ENCODE assay signal across 8 cellular contexts in the genomic region with DNA sequence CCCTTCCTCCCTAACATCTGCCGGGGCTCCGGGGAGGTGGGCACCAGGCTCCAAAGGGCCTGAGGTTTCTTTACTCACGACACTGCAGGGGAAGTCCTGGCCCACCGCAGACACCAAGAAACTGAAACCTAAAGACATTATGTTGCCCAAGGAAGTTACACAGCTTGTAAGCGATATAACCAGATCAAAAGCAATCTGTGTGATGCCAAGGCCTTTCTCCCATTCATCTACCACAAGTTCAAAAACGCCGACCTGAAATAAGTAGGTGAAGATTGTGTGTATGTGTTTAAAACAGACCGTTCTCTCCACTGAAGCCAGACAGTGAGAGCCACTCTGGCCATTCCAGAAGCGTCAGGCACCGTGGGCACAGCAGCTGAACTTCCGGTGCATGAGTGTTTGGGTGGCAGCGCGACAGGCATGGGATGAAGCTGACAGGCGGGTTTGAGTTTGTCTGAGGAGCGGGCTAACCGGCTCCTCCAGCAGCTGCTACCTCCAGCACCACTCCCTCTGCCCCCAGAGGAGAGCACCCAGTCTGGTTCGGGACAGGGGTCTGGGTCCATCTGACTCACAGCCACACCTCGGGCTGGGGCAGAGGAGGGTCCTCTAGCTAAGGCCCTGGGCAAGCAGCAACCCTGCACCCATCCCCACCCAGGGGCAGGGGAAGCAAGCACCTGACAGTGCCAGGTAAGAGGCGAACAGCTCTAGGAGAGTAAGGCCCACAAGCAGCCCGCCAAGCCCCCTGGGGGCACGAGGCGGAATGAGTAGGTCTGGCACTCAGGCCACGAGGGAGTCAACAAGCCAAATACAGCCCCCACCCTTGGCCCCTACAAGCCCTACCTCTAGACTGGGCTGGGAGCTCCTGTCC. TPM values are rescaled to one million over a fixed set of nuclear protein-coding genes. Genes with fewer than 3 reads are reported as not detected.
A peak's percentile ranks its signal among the peaks of the same experiment; 100 is the strongest.
DNase-seq lines count a peak whose midpoint lies in the region; ATAC-seq and TF ChIP-seq lines count a peak whose summit lies in the region.

No MANE protein-coding gene starts in this region.

- peak overlapping the region; percentile 60 for H3K9ac ChIP-seq in KMS-11

- H3K36me3 Mint-ChIP-seq in natural killer cell treated with Interleukin-12 subunit alpha and Interleukin-12 subunit beta and Interleukin-15 and Interleukin-18, amount 100 ng/mL, for 72 hours = no peaks in the 10 kb centered on the region

- H3K9me3 Mint-ChIP-seq in natural killer cell treated with Interleukin-12 subunit alpha and Interleukin-12 subunit beta and Interleukin-15 and Interleukin-18, amount 100 ng/mL, for 72 hours = no peaks in the 10 kb centered on the region

- H3K4me1 Mint-ChIP-seq in natural killer cell treated with Interleukin-12 subunit alpha and Interleukin-12 subunit beta and Interleukin-15 and Interleukin-18, amount 100 ng/mL, for 72 hours (ENCODE audit: low read depth in 2 of 2) = peaks cover 42 to 48% of the 10 kb centered on the region in 2 donors

- H3K27me3 ChIP-seq in KMS-11 (ENCODE audit: insufficient read depth, low read depth) = no peaks in the 10 kb centered on the region

- H2AFZ ChIP-seq in KMS-11 (ENCODE audit: low read depth) = peak overlapping the region; percentile 60

- CTCF ChIA-PET in AG04449 (lab: Yijun Ruan, JAX) = interaction anchor here (1.0 to 6.0 kb wide), 8 partner anchors 8 to 57 kb away, joined by 3 to 94 read pairs (median 8); no protein-coding TSS in a partner anchor

- POLR2A ChIA-PET in AG04449 (lab: Yijun Ruan, JAX) = interaction anchor here (0.7 kb wide), 1 partner anchor 12 kb away, joined by 4 read pairs; no protein-coding TSS in a partner anchor

- no peaks in the 10 kb centered on the region for H3K36me3 ChIP-seq in KMS-11 (ENCODE audit: insufficient read depth)

- peak; percentile 69 to 81 for ATAC-seq in natural killer cell treated with Interleukin-12 subunit alpha and Interleukin-12 subunit beta and Interleukin-15 and Interleukin-18, amount 100 ng/mL, for 72 hours

- no peak for DNase-seq in AG04449 (ENCODE audit: low read depth, low spot score)
- peak; percentile 68 for DNase-seq in activated CD4-positive, CD25-positive, alpha-beta regulatory T cell treated with anti-CD3 and anti-CD28 coated beads, Interleukin-2, amount 50 U/mL, for 72 hours
- DNase-seq in coronary artery (ENCODE audit: low spot score) = no peak
- DNase-seq in natural killer cell treated with Interleukin-12 subunit alpha and Interleukin-12 subunit beta and Interleukin-15 and Interleukin-18, amount 100 ng/mL, for 72 hours (ENCODE audit: low spot score) = peak; percentile 87
- peak in 28 of 49 donors; percentile 12 to 82 (median 40) for DNase-seq in substantia nigra (lab: John Stamatoyannopoulos, UW)
- no peak for DNase-seq in GM03348 (ENCODE audit: low spot score)

- no peaks in the 10 kb centered on the region for H4K20me1 ChIP-seq in KMS-11 (ENCODE audit: insufficient read depth)

- H3K4me1 ChIP-seq in KMS-11 (ENCODE audit: low read depth, poor library complexity, severe bottlenecking) = peaks cover 46% of the 10 kb centered on the region

- H3K4me2 ChIP-seq in KMS-11 = peak overlapping the region; percentile 100

- no peaks in the 10 kb centered on the region for H3K27me3 Mint-ChIP-seq in natural killer cell treated with Interleukin-12 subunit alpha and Interleukin-12 subunit beta and Interleukin-15 and Interleukin-18, amount 100 ng/mL, for 72 hours

- peak overlapping the region; percentile 77 for H3K27ac ChIP-seq in KMS-11
- H3K27ac ChIP-seq in coronary artery = peak overlapping the region; percentile 9 to 84
- H3K27ac ChIP-seq in substantia nigra (ENCODE audit: low read depth, low read length, poor library complexity, severe bottlenecking) = peak overlapping the region; percentile 81

- TF ChIP-seq CTCF in AG04449 (IDR thresholded peaks at IDR 0.05; ENCODE audit: insufficient read depth, low read length, missing control alignments) = no peak
- no peak; the same call in 1 of the 2 replicates for TF ChIP-seq CTCF in KMS-11 (conservative IDR thresholded peaks at IDR 0.05; ENCODE audit: low read depth, low read length)
- no peak for TF ChIP-seq CTCF in coronary artery (IDR thresholded peaks at IDR 0.05)

- in situ Hi-C loops in GM18951 (cut with MboI; ENCODE audit: low sequenced_read_pairs, unreplicated experiment) = no loop called here

- H3K79me2 ChIP-seq in KMS-11 (ENCODE audit: insufficient read depth, low read depth) = peaks cover 14% of the 10 kb centered on the region; the same call in 1 of the 2 replicates

- TF ChIP-seq POLR2A in GM18951 (IDR thresholded peaks at IDR 0.05; ENCODE audit: extremely low read depth, insufficient read depth, insufficient read length) = peak; percentile 44

- H3K4me3 ChIP-seq in AG04449 (ENCODE audit: low read depth, low read length) (peak overlapping the region; percentile 59; the same call in 1 of the 2 replicates), KMS-11 (IDR thresholded peaks at IDR 0.05; ENCODE audit: insufficient read depth, low read depth, low read length) (peak overlapping the region; percentile 69), coronary artery (peak overlapping the region; percentile 89)

- peak overlapping the region; percentile 97 for H3K4me3 Mint-ChIP-seq in natural killer cell treated with Interleukin-12 subunit alpha and Interleukin-12 subunit beta and Interleukin-15 and Interleukin-18, amount 100 ng/mL, for 72 hours

- H3K27ac Mint-ChIP-seq in natural killer cell treated with Interleukin-12 subunit alpha and Interleukin-12 subunit beta and Interleukin-15 and Interleukin-18, amount 100 ng/mL, for 72 hours = peak overlapping the region; percentile 96 to 98

RNA-seq across cellular contexts. Expression of a gene that starts 1.3 kb away (rescaled TPM):
- 100 to 1,000 TPM in 1 of 2 donors, 10 to 100 TPM in 1; 63.5 to 116 TPM for total RNA-seq in natural killer cell treated with Interleukin-12 subunit alpha and Interleukin-12 subunit beta and Interleukin-15 and Interleukin-18, amount 100 ng/mL, for 72 hours

Comparison
In these comparisons a context has a peak if more than half of its experiments do, and no peak if none do; other contexts are left out.
1. DNase-seq: peak in activated CD4-positive, CD25-positive, alpha-beta regulatory T cell treated with anti-CD3 and anti-CD28 coated beads, Interleukin-2, amount 50 U/mL, for 72 hours (single experiment), natural killer cell treated with Interleukin-12 subunit alpha and Interleukin-12 subunit beta and Interleukin-15 and Interleukin-18, amount 100 ng/mL, for 72 hours (single experiment) and substantia nigra (28 of 49); none in AG04449 (single experiment), coronary artery (single experiment) and GM03348 (single experiment).
2. Peak in every context shown above with its lines, with median percentiles within 50 percentile points of each other: H3K4me3 ChIP-seq and H3K27ac ChIP-seq.